2 cellular contexts compared by ENCODE assay signal in the genomic region with DNA sequence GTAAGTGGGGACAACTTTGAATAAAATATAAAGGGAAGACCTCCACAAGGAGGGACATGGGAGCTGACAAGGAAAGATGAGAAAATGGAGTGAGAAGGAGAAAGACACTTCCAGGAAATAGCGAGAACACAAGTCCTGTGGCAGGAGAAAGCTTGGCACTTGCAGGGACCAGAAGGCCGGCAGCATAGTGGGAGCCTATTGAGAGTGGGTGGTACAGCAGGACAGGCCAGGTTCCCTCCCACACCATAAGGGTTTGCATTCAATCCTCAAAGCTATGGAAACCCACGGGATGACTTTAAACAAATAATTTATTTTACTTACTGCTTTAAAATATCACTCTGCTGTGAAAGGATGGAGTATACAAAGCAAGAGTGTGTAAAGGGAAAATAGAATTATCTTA.
TF ChIP-seq lines count a peak whose summit lies in the region.

No MANE protein-coding gene starts in this region.

TF ChIP-seq in HEK293, 187 proteins besides CTCF, POLR2A, EP300 and RAD21 (continued from another document):
- TF ChIP-seq, protein P1, sequence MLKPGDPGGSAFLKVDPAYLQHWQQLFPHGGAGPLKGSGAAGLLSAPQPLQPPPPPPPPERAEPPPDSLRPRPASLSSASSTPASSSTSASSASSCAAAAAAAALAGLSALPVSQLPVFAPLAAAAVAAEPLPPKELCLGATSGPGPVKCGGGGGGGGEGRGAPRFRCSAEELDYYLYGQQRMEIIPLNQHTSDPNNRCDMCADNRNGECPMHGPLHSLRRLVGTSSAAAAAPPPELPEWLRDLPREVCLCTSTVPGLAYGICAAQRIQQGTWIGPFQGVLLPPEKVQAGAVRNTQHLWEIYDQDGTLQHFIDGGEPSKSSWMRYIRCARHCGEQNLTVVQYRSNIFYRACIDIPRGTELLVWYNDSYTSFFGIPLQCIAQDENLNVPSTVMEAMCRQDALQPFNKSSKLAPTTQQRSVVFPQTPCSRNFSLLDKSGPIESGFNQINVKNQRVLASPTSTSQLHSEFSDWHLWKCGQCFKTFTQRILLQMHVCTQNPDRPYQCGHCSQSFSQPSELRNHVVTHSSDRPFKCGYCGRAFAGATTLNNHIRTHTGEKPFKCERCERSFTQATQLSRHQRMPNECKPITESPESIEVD (tag by site-specific recombination; IDR thresholded peaks at IDR 0.05): no peak
- peak; percentile 54 for TF ChIP-seq EGR2 (tag by site-specific recombination; IDR thresholded peaks at IDR 0.05; ENCODE audit: low read depth)
- TF ChIP-seq ZNF664 (tag by site-specific recombination; IDR thresholded peaks at IDR 0.05): no peak
- TF ChIP-seq, protein P2, sequence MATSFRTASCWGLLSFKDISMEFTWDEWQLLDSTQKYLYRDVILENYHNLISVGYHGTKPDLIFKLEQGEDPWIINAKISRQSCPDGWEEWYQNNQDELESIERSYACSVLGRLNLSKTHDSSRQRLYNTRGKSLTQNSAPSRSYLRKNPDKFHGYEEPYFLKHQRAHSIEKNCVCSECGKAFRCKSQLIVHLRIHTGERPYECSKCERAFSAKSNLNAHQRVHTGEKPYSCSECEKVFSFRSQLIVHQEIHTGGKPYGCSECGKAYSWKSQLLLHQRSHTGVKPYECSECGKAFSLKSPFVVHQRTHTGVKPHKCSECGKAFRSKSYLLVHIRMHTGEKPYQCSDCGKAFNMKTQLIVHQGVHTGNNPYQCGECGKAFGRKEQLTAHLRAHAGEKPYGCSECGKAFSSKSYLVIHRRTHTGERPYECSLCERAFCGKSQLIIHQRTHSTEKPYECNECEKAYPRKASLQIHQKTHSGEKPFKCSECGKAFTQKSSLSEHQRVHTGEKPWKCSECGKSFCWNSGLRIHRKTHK (tag by site-specific recombination; IDR thresholded peaks at IDR 0.05): no peak
- no peak for TF ChIP-seq ZNF76 (tag by site-specific recombination; IDR thresholded peaks at IDR 0.05; ENCODE audit: borderline replicate concordance, low read depth)
- peak; percentile 68 for TF ChIP-seq ZFHX2 (tag by site-specific recombination; conservative IDR thresholded peaks at IDR 0.05)
TF ChIP-seq in HEK293: peak in this region for 2.

TF ChIP-seq in IMR-90, 13 proteins besides CTCF, POLR2A, EP300 and RAD21 (continued from another document):
- TF ChIP-seq CHD1 (IDR thresholded peaks at IDR 0.05; ENCODE audit: low read depth, low read length) (no peak), CEBPB (IDR thresholded peaks at IDR 0.05; ENCODE audit: low read depth, low read length) (no peak), FOS (IDR thresholded peaks at IDR 0.05; ENCODE audit: low read depth, low read length) (no peak), MAZ (IDR thresholded peaks at IDR 0.05; ENCODE audit: borderline replicate concordance, low read depth, low read length) (no peak), SMC3 (IDR thresholded peaks at IDR 0.05; ENCODE audit: low read depth, low read length) (no peak), NFE2L2 (IDR thresholded peaks at IDR 0.05; ENCODE audit: low read depth, low read length) (no peak), RFX5 (IDR thresholded peaks at IDR 0.05; ENCODE audit: low read depth, low read length) (no peak)
- TF ChIP-seq, protein P3, sequence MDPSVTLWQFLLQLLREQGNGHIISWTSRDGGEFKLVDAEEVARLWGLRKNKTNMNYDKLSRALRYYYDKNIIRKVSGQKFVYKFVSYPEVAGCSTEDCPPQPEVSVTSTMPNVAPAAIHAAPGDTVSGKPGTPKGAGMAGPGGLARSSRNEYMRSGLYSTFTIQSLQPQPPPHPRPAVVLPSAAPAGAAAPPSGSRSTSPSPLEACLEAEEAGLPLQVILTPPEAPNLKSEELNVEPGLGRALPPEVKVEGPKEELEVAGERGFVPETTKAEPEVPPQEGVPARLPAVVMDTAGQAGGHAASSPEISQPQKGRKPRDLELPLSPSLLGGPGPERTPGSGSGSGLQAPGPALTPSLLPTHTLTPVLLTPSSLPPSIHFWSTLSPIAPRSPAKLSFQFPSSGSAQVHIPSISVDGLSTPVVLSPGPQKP (IDR thresholded peaks at IDR 0.05; ENCODE audit: borderline replicate concordance, low read depth, low read length): no peak
